In the genomic region with DNA sequence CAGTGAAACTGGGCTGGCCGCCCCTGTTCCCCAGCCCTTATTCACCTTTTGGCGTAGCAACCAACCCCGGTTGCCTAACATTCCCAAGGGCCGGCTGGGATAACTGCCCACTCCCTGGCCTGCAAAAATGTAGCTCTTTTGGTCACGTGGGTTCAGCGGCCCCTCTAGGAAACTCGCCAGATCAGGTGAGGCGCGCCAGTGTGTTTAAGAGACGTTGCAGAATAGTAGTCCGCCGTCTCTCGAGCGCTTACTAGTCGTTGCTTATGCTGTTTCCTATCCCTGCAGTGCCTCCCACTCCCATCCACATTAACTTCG, we compare ENCODE assay signal across 8 cellular contexts. TPM values are rescaled to one million over a fixed set of nuclear protein-coding genes. Genes with fewer than 3 reads are reported as not detected.
DNase-seq lines count a peak whose midpoint lies in the region; ATAC-seq and TF ChIP-seq lines count a peak whose summit lies in the region.

No MANE protein-coding gene starts in this region.

- ATAC-seq in PC-3 (peak; percentile 3), HG03159 (IDR thresholded peaks at IDR 0.05; ENCODE audit: unreplicated experiment) (no peak)

- intact Hi-C loops in PC-3 (cut with micrococcal nuclease) = loop anchor here (1.0 to 5.0 kb wide), 5 partner anchors 40 to 598 kb away; a partner anchor contains a TSS

- H3K9me3 Mint-ChIP-seq in neural crest cell = no peaks in the 10 kb centered on the region

- peaks cover 72% of the 10 kb centered on the region for H3K79me2 ChIP-seq in PC-3 (ENCODE audit: low read length)

- POLR2A ChIA-PET in GM10248 (lab: Yijun Ruan, JAX) (interaction anchor here (0.6 kb wide), 1 partner anchor 463 kb away, joined by 3 read pairs; no protein-coding TSS in a partner anchor), PC-3 (lab: Charles Lee; ENCODE audit: unreplicated experiment) (interaction anchor here (0.5 kb wide), 1 partner anchor 473 kb away, joined by 4 read pairs; no protein-coding TSS in a partner anchor)

- peaks cover 2% of the 10 kb centered on the region for H3K36me3 Mint-ChIP-seq in neural crest cell (ENCODE audit: low read depth)

- TF ChIP-seq CTCF in GM10248 (IDR thresholded peaks at IDR 0.05; ENCODE audit: control extremely low read depth, extremely low read depth, low read depth, missing control alignments) (no peak), PC-3 (conservative IDR thresholded peaks at IDR 0.05; ENCODE audit: low read depth, low read length) (no peak), foreskin fibroblast (IDR thresholded peaks at IDR 0.05; ENCODE audit: low read depth, low read length) (no peak), neural crest cell (conservative IDR thresholded peaks at IDR 0.05) (no peak)

- peaks cover 47% of the 10 kb centered on the region for H3K4me1 Mint-ChIP-seq in neural crest cell

- H3K9me3 ChIP-seq in HUES6 (ENCODE audit: control insufficient read depth, insufficient read depth, low read depth, low read length) = no peaks in the 10 kb centered on the region
- H3K9me3 ChIP-seq in PC-3 (ENCODE audit: low read length) = no peaks in the 10 kb centered on the region

- BruUV-seq in PC-3 (replicated peaks; lab: Mats Ljungman, UMichigan) = no TSS peak

- CTCF ChIA-PET in GM10248 (lab: Yijun Ruan, JAX) = interaction anchor here (1.2 to 2.3 kb wide), 6 partner anchors 9 to 637 kb away, joined by 3 to 7 read pairs (median 6); no protein-coding TSS in a partner anchor
- CTCF ChIA-PET in PC-3 (lab: Charles Lee) = interaction anchor here (0.6 to 1.1 kb wide), 2 partner anchors 603 to 639 kb away, joined by 3 to 4 read pairs; no protein-coding TSS in a partner anchor

- peak; percentile 22 for DNase-seq in GM10248 (ENCODE audit: extremely low spot score)
- peak; percentile 65 for DNase-seq in PC-3
- DNase-seq in activated effector memory CD4-positive, alpha-beta T cell treated with anti-CD3 and anti-CD28 coated beads, Interleukin-2, amount 50 U/mL, for 16 hours = peak; percentile 83
- DNase-seq in foreskin fibroblast = peak; percentile 25 to 65
- peak; percentile 38 for DNase-seq in neural crest cell (ENCODE audit: low read depth, low spot score)
- peak; percentile 13 for DNase-seq in stromal cell of bone marrow (ENCODE audit: low read depth)

- 0 out of 2 replicates have a peak, but pooled peaks cover 8% of the 10 kb centered on the region for H4K20me1 ChIP-seq in PC-3 (ENCODE audit: low read length)

- H3K4me3 Mint-ChIP-seq in neural crest cell = peak overlapping the region; percentile 99

- H3K4me3 ChIP-seq in HUES6 (ENCODE audit: low read depth, low read length) (peak overlapping the region; percentile 86), PC-3 (ENCODE audit: low read length) (peak overlapping the region; percentile 86), foreskin fibroblast (ENCODE audit: low read depth in 1 of 2, low read length in 2 of 2) (peak overlapping the region; percentile 92 to 99)

- H3K4me2 ChIP-seq in PC-3 (ENCODE audit: low read length) = peak overlapping the region; percentile 97

- H3K4me1 ChIP-seq in HUES6 (ENCODE audit: control insufficient read depth, insufficient read depth, low read length) = peaks cover 10% of the 10 kb centered on the region; the same call in 1 of the 2 replicates
- H3K4me1 ChIP-seq in PC-3 (ENCODE audit: insufficient read depth, low read length) = peaks cover 42% of the 10 kb centered on the region

- peak overlapping the region; percentile 100 for H3K27ac Mint-ChIP-seq in neural crest cell (ENCODE audit: unreplicated experiment)

- H2AFZ ChIP-seq in PC-3 (ENCODE audit: low read length) = peak overlapping the region; percentile 94

- H3K9ac ChIP-seq in HUES6 (ENCODE audit: low read length) (peak overlapping the region; percentile 98), PC-3 (ENCODE audit: low read length) (peak overlapping the region; percentile 89)

- no peaks in the 10 kb centered on the region for H3K27me3 Mint-ChIP-seq in neural crest cell (ENCODE audit: low read depth)

- H3K36me3 ChIP-seq in HUES6 (ENCODE audit: control insufficient read depth, insufficient read depth, low read length) = peaks cover 15% of the 10 kb centered on the region
- H3K36me3 ChIP-seq in PC-3 (ENCODE audit: low read depth, low read length) = peaks cover 3% of the 10 kb centered on the region; the same call in 1 of the 2 replicates

- H3K27ac ChIP-seq in HUES6 (ENCODE audit: low read depth, low read length) = peak overlapping the region; percentile 96
- H3K27ac ChIP-seq in PC-3 (ENCODE audit: low read length) = peak overlapping the region; percentile 87

- no peaks in the 10 kb centered on the region for H3K27me3 ChIP-seq in HUES6 (ENCODE audit: control insufficient read depth, insufficient read depth, low read length)
- H3K27me3 ChIP-seq in PC-3 (ENCODE audit: low read length) = no peaks in the 10 kb centered on the region

- H3K9me2 ChIP-seq in PC-3 (replicated peaks; ENCODE audit: low read length) = no peaks in the 10 kb centered on the region

- H3F3A ChIP-seq in PC-3 (ENCODE audit: low read length, unreplicated experiment) = no peaks in the 10 kb centered on the region

RNA-seq across cellular contexts. Expression of a gene that starts 0.6 kb away (rescaled TPM):
- 36.7 and 38.1 TPM in 2 replicates for total RNA-seq in PC-3 (2014; rRNA removed)
- total RNA-seq in neural crest cell = 81.7 and 82.0 TPM in 2 replicates

RNA-seq across cellular contexts. Expression of a gene that starts 1.3 kb away (rescaled TPM):
- total RNA-seq in PC-3 (2014; rRNA removed) = 13.3 and 14.9 TPM in 2 replicates
- 45.3 and 52.6 TPM in 2 replicates for total RNA-seq in neural crest cell

Comparison
In these comparisons a context has a peak if more than half of its experiments do, and no peak if none do; other contexts are left out.
1. DNase-seq: peak in every context shown above with its lines; median percentile 83 in activated effector memory CD4-positive, alpha-beta T cell treated with anti-CD3 and anti-CD28 coated beads, Interleukin-2, amount 50 U/mL, for 16 hours; 65 in PC-3; 45 in foreskin fibroblast; 38 in neural crest cell; 22 in GM10248; 13 in stromal cell of bone marrow.